ENCODE assay signal across 39 cellular contexts in the genomic region with DNA sequence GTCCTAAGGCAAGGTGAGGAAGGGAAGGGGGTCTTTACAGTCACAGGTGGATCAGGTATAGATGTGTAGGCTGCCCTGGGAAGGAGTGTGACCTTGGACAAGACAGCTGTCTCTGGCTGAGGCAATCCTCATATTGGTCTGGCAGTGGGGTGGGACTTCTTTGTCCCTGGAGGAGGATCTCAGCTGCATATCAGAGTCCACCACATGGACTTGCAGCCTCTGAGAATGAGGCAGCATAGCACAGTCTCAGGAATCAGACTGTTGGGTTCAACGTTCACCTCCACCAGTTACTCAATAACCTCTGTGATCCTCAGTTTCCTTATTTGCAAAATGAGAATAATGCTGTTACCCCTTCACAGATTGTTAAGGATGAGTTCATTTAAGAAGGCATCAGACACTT. TPM values are rescaled to one million over a fixed set of nuclear protein-coding genes. Genes with fewer than 3 reads are reported as not detected.
"Had no signal": no experiment of that assay in that cellular context is flagged by ENCODE, and none has a peak within 500 bp of the region (broad histone marks: within the 10 kb centered on the region; RNA-seq: fewer than 3 reads in every experiment).

No MANE protein-coding gene starts in this region.

- H3K9me3 ChIP-seq: adrenal gland, body of pancreas, breast epithelium had no signal

- H3K27me3 ChIP-seq: adrenal gland, body of pancreas, brain microvascular endothelial cell, breast epithelium had no signal

- H3K4me3 Mint-ChIP-seq: activated CD4-positive, alpha-beta T cell treated with anti-CD3 and anti-CD28 coated beads for 36 hours; activated CD4-positive, alpha-beta T cell treated with anti-CD3 and anti-CD28 coated beads, Interleukin-2, amount 10 ng/mL, durations not matched to agents 7 days and 5 days; activated CD8-positive, alpha-beta T cell treated with anti-CD3 and anti-CD28 coated beads for 36 hours; activated naive CD4-positive, alpha-beta T cell treated with anti-CD3 and anti-CD28 coated beads for 36 hours; activated naive CD8-positive, alpha-beta T cell treated with anti-CD3 and anti-CD28 coated beads for 36 hours; activated T-cell treated with anti-CD3 and anti-CD28 coated beads, Interleukin-2, amount 50 U/mL, for 4 hours; activated T-cell treated with anti-CD3 and anti-CD28 coated beads, Interleukin-2, amount 50 U/mL, for 72 hours; activated T-helper 1 cell treated with anti-CD3 and anti-CD28 coated beads, Interleukin-12 subunit alpha, Interleukin-12 subunit beta, Interleukin-2, Interleukin-4 antibody, amounts not matched to agents 30 ng/mL and 10 ng/mL and 1 ng/mL, durations not matched to agents 14 hours and 24 hours and 36 hours; activated T-helper 17 cell treated with anti-CD3 and anti-CD28 coated beads, Interleukin-2, amount 50 U/mL, for 72 hours; T-helper 1 cell treated with Interleukin-12 subunit alpha and Interleukin-12 subunit beta and Interleukin-4 antibody, amounts not matched to agents 30 μg/mL and 1 μg/mL, for 36 hours; T-helper 2 cell treated with Interferon-gamma antibody and Interleukin-4, amounts not matched to agents 5 μg/mL and 100 μg/mL, for 36 hours had no signal

- H3K4me1 ChIP-seq: adrenal gland, body of pancreas, breast epithelium had no signal

- DNase-seq: activated CD4-positive, alpha-beta T cell treated with anti-CD3 and anti-CD28 coated beads for 1 hour; activated CD4-positive, alpha-beta T cell treated with anti-CD3 and anti-CD28 coated beads for 36 hours; activated CD4-positive, alpha-beta T cell treated with anti-CD3 and anti-CD28 coated beads for 48 hours; activated CD4-positive, alpha-beta T cell treated with anti-CD3 and anti-CD28 coated beads, Interleukin-2, amount 10 ng/mL, durations not matched to agents 7 days and 5 days; activated CD4-positive, alpha-beta T cell treated with anti-CD3 and anti-CD28 coated beads, Interleukin-2, amount 50 U/mL, for 48 hours; activated CD4-positive, CD25-positive, alpha-beta regulatory T cell; activated CD8-positive, alpha-beta memory T cell treated with anti-CD3 and anti-CD28 coated beads, Interleukin-2, amount 50 U/mL, for 4 hours; activated CD8-positive, alpha-beta T cell treated with anti-CD3 and anti-CD28 coated beads for 36 hours; activated effector memory CD4-positive, alpha-beta T cell treated with anti-CD3 and anti-CD28 coated beads, Interleukin-2, amount 50 U/mL, for 16 hours; activated gamma-delta T cell treated with Interleukin-2 at 50 U/mL for 16 hours; activated naive CD4-positive, alpha-beta T cell; activated naive CD4-positive, alpha-beta T cell treated with anti-CD3 and anti-CD28 coated beads for 36 hours; activated naive CD4-positive, alpha-beta T cell treated with anti-CD3 and anti-CD28 coated beads, Interleukin-2, amount 50 U/mL, for 16 hours; activated naive CD8-positive, alpha-beta T cell treated with anti-CD3 and anti-CD28 coated beads for 36 hours; activated T-cell treated with anti-CD3 and anti-CD28 coated beads for 4 hours; activated T-cell treated with anti-CD3 and anti-CD28 coated beads, Interleukin-2, amount 50 U/mL, for 1 hour; activated T-cell treated with anti-CD3 and anti-CD28 coated beads, Interleukin-2, amount 50 U/mL, for 4 hours; activated T-cell treated with anti-CD3 and anti-CD28 coated beads, Interleukin-2, amount 50 U/mL, for 72 hours; amniotic stem cell; body of pancreas; brain microvascular endothelial cell; central memory CD4-positive, alpha-beta T cell; T-helper 2 cell; T-helper 9 cell had no signal

- H3K4me3 ChIP-seq: adrenal gland, body of pancreas, breast epithelium had no signal

- H3K36me3 Mint-ChIP-seq: activated naive CD4-positive, alpha-beta T cell treated with anti-CD3 and anti-CD28 coated beads, Interleukin-2, amount 50 U/mL, for 72 hours; activated naive CD8-positive, alpha-beta T cell treated with anti-CD3 and anti-CD28 coated beads for 36 hours had no signal

- H3K9me3 Mint-ChIP-seq: activated CD4-positive, alpha-beta T cell treated with anti-CD3 and anti-CD28 coated beads, Interleukin-2, amount 10 ng/mL, durations not matched to agents 7 days and 5 days; activated CD8-positive, alpha-beta T cell treated with anti-CD3 and anti-CD28 coated beads for 36 hours; activated naive CD4-positive, alpha-beta T cell treated with anti-CD3 and anti-CD28 coated beads for 36 hours; activated naive CD4-positive, alpha-beta T cell treated with anti-CD3 and anti-CD28 coated beads, Interleukin-2, amount 50 U/mL, for 72 hours; activated naive CD8-positive, alpha-beta T cell treated with anti-CD3 and anti-CD28 coated beads for 36 hours; activated T-cell treated with anti-CD3 and anti-CD28 coated beads, Interleukin-2, amount 50 U/mL, for 4 hours; activated T-cell treated with anti-CD3 and anti-CD28 coated beads, Interleukin-2, amount 50 U/mL, for 72 hours; activated T-helper 1 cell treated with anti-CD3 and anti-CD28 coated beads, Interleukin-12 subunit alpha, Interleukin-12 subunit beta, Interleukin-2, Interleukin-4 antibody, amounts not matched to agents 30 ng/mL and 10 ng/mL and 1 ng/mL, durations not matched to agents 14 hours and 24 hours and 36 hours; activated T-helper 17 cell treated with anti-CD3 and anti-CD28 coated beads, Interleukin-2, amount 50 U/mL, for 72 hours; T-helper 1 cell treated with Interleukin-12 subunit alpha and Interleukin-12 subunit beta and Interleukin-4 antibody, amounts not matched to agents 30 μg/mL and 1 μg/mL, for 36 hours; T-helper 2 cell treated with Interferon-gamma antibody and Interleukin-4, amounts not matched to agents 5 μg/mL and 100 μg/mL, for 36 hours had no signal

- FAIRE-seq: astrocyte, TTC549 had no signal

- H3K36me3 ChIP-seq: adrenal gland, brain microvascular endothelial cell, breast epithelium had no signal

- H3K27ac ChIP-seq: adrenal gland, body of pancreas, brain microvascular endothelial cell, breast epithelium, VCaP had no signal

- ATAC-seq: activated CD4-positive, alpha-beta T cell treated with anti-CD3 and anti-CD28 coated beads for 36 hours; activated CD4-positive, CD25-positive, alpha-beta regulatory T cell treated with anti-CD3 and anti-CD28 coated beads, Interleukin-2, amount 50 U/mL, for 24 hours; activated CD8-positive, alpha-beta T cell treated with anti-CD3 and anti-CD28 coated beads for 36 hours; activated naive CD4-positive, alpha-beta T cell treated with anti-CD3 and anti-CD28 coated beads, Interleukin-2, amount 50 U/mL, for 72 hours; activated T-cell treated with anti-CD3 and anti-CD28 coated beads, Interleukin-2, amount 50 U/mL, for 4 hours; activated T-cell treated with anti-CD3 and anti-CD28 coated beads, Interleukin-2, amount 50 U/mL, for 72 hours; activated T-helper 17 cell treated with anti-CD3 and anti-CD28 coated beads, Interleukin-2, amount 50 U/mL, for 72 hours; body of pancreas had no signal

- H3K4me1 Mint-ChIP-seq: activated CD4-positive, alpha-beta T cell treated with anti-CD3 and anti-CD28 coated beads for 36 hours; activated CD4-positive, alpha-beta T cell treated with anti-CD3 and anti-CD28 coated beads, Interleukin-2, amount 10 ng/mL, durations not matched to agents 7 days and 5 days; activated naive CD8-positive, alpha-beta T cell treated with anti-CD3 and anti-CD28 coated beads for 36 hours; activated T-helper 17 cell treated with anti-CD3 and anti-CD28 coated beads, Interleukin-2, amount 50 U/mL, for 72 hours had no signal

- H3K27ac Mint-ChIP-seq: activated CD4-positive, alpha-beta T cell treated with anti-CD3 and anti-CD28 coated beads for 36 hours; activated CD4-positive, alpha-beta T cell treated with anti-CD3 and anti-CD28 coated beads, Interleukin-2, amount 10 ng/mL, durations not matched to agents 7 days and 5 days; activated CD8-positive, alpha-beta T cell treated with anti-CD3 and anti-CD28 coated beads for 36 hours; activated naive CD4-positive, alpha-beta T cell treated with anti-CD3 and anti-CD28 coated beads for 36 hours; activated naive CD4-positive, alpha-beta T cell treated with anti-CD3 and anti-CD28 coated beads, Interleukin-2, amount 50 U/mL, for 72 hours; activated naive CD8-positive, alpha-beta T cell treated with anti-CD3 and anti-CD28 coated beads for 36 hours; activated T-cell treated with anti-CD3 and anti-CD28 coated beads, Interleukin-2, amount 50 U/mL, for 72 hours; activated T-helper 1 cell treated with anti-CD3 and anti-CD28 coated beads, Interleukin-12 subunit alpha, Interleukin-12 subunit beta, Interleukin-2, Interleukin-4 antibody, amounts not matched to agents 30 ng/mL and 10 ng/mL and 1 ng/mL, durations not matched to agents 14 hours and 24 hours and 36 hours; activated T-helper 17 cell treated with anti-CD3 and anti-CD28 coated beads, Interleukin-2, amount 50 U/mL, for 72 hours; T-helper 1 cell treated with Interleukin-12 subunit alpha and Interleukin-12 subunit beta and Interleukin-4 antibody, amounts not matched to agents 30 μg/mL and 1 μg/mL, for 36 hours; T-helper 2 cell treated with Interferon-gamma antibody and Interleukin-4, amounts not matched to agents 5 μg/mL and 100 μg/mL, for 36 hours had no signal

RNA-seq across cellular contexts. Expression of gene ACSM2A, which starts 33.4 kb away (rescaled TPM):
- total RNA-seq: activated CD4-positive, alpha-beta T cell treated with anti-CD3 and anti-CD28 coated beads, Interleukin-2, amount 10 ng/mL, durations not matched to agents 7 days and 5 days; activated CD8-positive, alpha-beta memory T cell treated with anti-CD3 and anti-CD28 coated beads for 36 hours; activated CD8-positive, alpha-beta T cell treated with anti-CD3 and anti-CD28 coated beads for 36 hours; activated naive CD4-positive, alpha-beta T cell treated with anti-CD3 and anti-CD28 coated beads for 36 hours; activated naive CD4-positive, alpha-beta T cell treated with anti-CD3 and anti-CD28 coated beads, Interleukin-2, amount 50 U/mL, for 72 hours; activated naive CD8-positive, alpha-beta T cell treated with anti-CD3 and anti-CD28 coated beads for 36 hours; activated T-helper 1 cell treated with anti-CD3 and anti-CD28 coated beads, Interleukin-12 subunit alpha, Interleukin-12 subunit beta, Interleukin-2, Interleukin-4 antibody, amounts not matched to agents 30 ng/mL and 10 ng/mL and 1 ng/mL, durations not matched to agents 14 hours and 24 hours and 36 hours; activated T-helper 17 cell treated with anti-CD3 and anti-CD28 coated beads, Interleukin-2, amount 50 U/mL, for 72 hours; aorta; body of pancreas; breast epithelium; cardiac septum; cerebellum had no signal
- polyA plus RNA-seq: aorta had no signal
